In the genomic region with DNA sequence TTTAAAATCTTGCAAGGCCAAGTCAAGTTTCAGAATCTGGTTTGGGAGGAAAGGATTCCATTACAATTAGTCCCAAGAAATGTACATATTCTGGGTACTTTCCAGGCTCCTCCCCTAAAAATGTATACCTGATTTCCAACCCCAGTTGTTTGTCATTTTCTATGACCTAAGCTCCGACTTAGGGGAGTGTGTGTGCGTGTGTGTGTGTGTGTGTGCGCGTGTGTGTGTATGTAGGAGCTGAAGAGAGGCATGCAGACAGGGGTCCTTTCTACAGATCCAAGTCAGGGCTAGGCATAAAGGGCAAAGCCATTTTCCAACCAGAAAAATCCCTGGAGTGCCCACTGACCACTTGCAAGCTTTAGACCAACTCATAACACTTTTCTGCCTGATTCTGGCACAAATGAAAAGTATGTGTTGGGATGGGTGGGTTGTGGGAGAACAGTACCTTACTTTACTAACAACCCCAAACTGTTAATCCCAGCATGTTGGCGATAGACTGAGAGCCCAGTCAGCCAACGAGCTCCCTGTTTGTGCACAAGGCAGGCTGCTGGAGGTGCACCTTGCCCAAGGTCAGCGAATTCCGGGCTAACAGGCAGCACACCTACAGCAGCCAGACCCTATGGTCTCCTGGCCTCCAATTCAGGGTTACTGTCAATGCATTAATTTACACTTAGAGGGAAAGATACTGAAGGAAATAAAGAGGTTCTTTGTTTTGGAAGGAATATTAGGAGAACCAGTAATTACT, we compare ENCODE assay signal across 13 cellular contexts. TPM values are rescaled to one million over a fixed set of nuclear protein-coding genes. Genes with fewer than 3 reads are reported as not detected.
A peak's percentile ranks its signal among the peaks of the same experiment; 100 is the strongest.
DNase-seq lines count a peak whose midpoint lies in the region; ATAC-seq, FAIRE-seq and TF ChIP-seq lines count a peak whose summit lies in the region.
"Had no signal": no experiment of that assay in that cellular context is flagged by ENCODE, and none has a peak within 500 bp of the region (broad histone marks: within the 10 kb centered on the region; RNA-seq: fewer than 3 reads in every experiment).

No MANE protein-coding gene starts in this region.

- no peaks in the 10 kb centered on the region for H3K27me3 ChIP-seq in right cardiac atrium (ENCODE audit: control insufficient read depth, insufficient read depth)
- no peaks in the 10 kb centered on the region for H3K27me3 ChIP-seq in muscle layer of duodenum (ENCODE audit: low read depth, low read length)
- H3K27me3 ChIP-seq in Peyer's patch = peaks cover 0 to 8% of the 10 kb centered on the region in 2 donors

- peaks cover 7% of the 10 kb centered on the region in 2 donors for H3K4me1 Mint-ChIP-seq in effector memory CD8-positive, alpha-beta T cell (ENCODE audit: low read depth in 2 of 2)

- no peaks in the 10 kb centered on the region for H3K36me3 Mint-ChIP-seq in effector memory CD8-positive, alpha-beta T cell (ENCODE audit: insufficient read depth)

- peaks cover 73 to 88% of the 10 kb centered on the region in 2 donors for H3K27me3 Mint-ChIP-seq in effector memory CD8-positive, alpha-beta T cell

- 60% methylated on average over 8 of the region's 8 CpGs for WGBS in right cardiac atrium

- intact Hi-C loops in right cardiac atrium (cut with DNase I) (loop anchor here (5.0 to 10.0 kb wide), 4 partner anchors 57 to 241 kb away; no protein-coding TSS in a partner anchor), cardiac septum (cut with DNase I) (loop anchor here (5.0 to 10.0 kb wide), 2 partner anchors 211 to 258 kb away; no protein-coding TSS in a partner anchor), posterior cingulate gyrus (cut with DNase I) (loop anchor here (5.0 to 10.0 kb wide), 2 partner anchors 207 to 261 kb away; no protein-coding TSS in a partner anchor)

- TF ChIP-seq CTCF in Peyer's patch (IDR thresholded peaks at IDR 0.05) = no peak

- H3K9me3 ChIP-seq in right cardiac atrium (ENCODE audit: control insufficient read depth, low read length) = no peaks in the 10 kb centered on the region
- no peaks in the 10 kb centered on the region for H3K9me3 ChIP-seq in muscle layer of duodenum (ENCODE audit: control insufficient read depth in 1 of 2, low read length in 2 of 2)
- no peaks in the 10 kb centered on the region for H3K9me3 ChIP-seq in Peyer's patch
- H3K9me3 ChIP-seq: BE2C had no signal

- H3K27ac ChIP-seq in right cardiac atrium (ENCODE audit: low read length) (peak overlapping the region; percentile 83), muscle layer of duodenum (ENCODE audit: low read length) (peak overlapping the region; percentile 52), Peyer's patch (no peak overlapping the region)

- peak overlapping the region; percentile 42 to 64 for H3K4me3 Mint-ChIP-seq in effector memory CD8-positive, alpha-beta T cell

- H3K4me1 ChIP-seq in right cardiac atrium (ENCODE audit: control insufficient read depth, insufficient read depth, low read length) (peaks cover 4% of the 10 kb centered on the region), muscle layer of duodenum (ENCODE audit: control insufficient read depth in 1 of 2, insufficient read depth in 2 of 2, low read length in 2 of 2) (peaks cover 0 to 21% of the 10 kb centered on the region in 2 donors), Peyer's patch (peaks cover 0 to 9% (median 5%) of the 10 kb centered on the region in 4 donors)
- H3K4me1 ChIP-seq: BE2C had no signal

- H3K9me3 Mint-ChIP-seq in effector memory CD8-positive, alpha-beta T cell = no peaks in the 10 kb centered on the region

- TF ChIP-seq POLR2A in Peyer's patch (IDR thresholded peaks at IDR 0.05) = no peak

- DNase-seq in right cardiac atrium = no peak
- DNase-seq in cardiac septum (ENCODE audit: low spot score) = no peak
- no peak for DNase-seq in effector memory CD8-positive, alpha-beta T cell
- no peak for DNase-seq in Peyer's patch
- no peak for DNase-seq in frontal cortex (ENCODE audit: low spot score in 2 of 2)
- DNase-seq in posterior cingulate gyrus = no peak
- DNase-seq in NCI-H2029 treated with DMSO at 0.1 percent for 48 hours (lab: John Stamatoyannopoulos, UW) = no peak
- DNase-seq: IMR-90, NCI-H187 had no signal

- H3K36me3 ChIP-seq in muscle layer of duodenum (ENCODE audit: control insufficient read depth in 1 of 2, insufficient read depth in 2 of 2, low read length in 2 of 2) (no peaks in the 10 kb centered on the region), Peyer's patch (no peaks in the 10 kb centered on the region)
- H3K36me3 ChIP-seq: BE2C had no signal

- no peak overlapping the region for H3K27ac Mint-ChIP-seq in effector memory CD8-positive, alpha-beta T cell

- peak overlapping the region; percentile 89 for H3K4me3 ChIP-seq in right cardiac atrium (ENCODE audit: low read length)
- peak overlapping the region; percentile 65 to 69 for H3K4me3 ChIP-seq in muscle layer of duodenum (ENCODE audit: low read depth in 1 of 2, low read length in 2 of 2)
- H3K4me3 ChIP-seq in Peyer's patch = no peak overlapping the region

- ATAC-seq in right cardiac atrium = no peak
- ATAC-seq in effector memory CD8-positive, alpha-beta T cell (replicated peaks) = no peak

- FAIRE-seq in frontal cortex (lab: Jason Lieb, UNC) = no peak
- FAIRE-seq: G401.6 had no signal

RNA-seq across cellular contexts. Expression of a gene that starts 1.7 kb away (rescaled TPM):
- total RNA-seq in right cardiac atrium = 10 to 100 TPM; 13.4 to 23.7 (median 18.1) TPM
- polyA plus RNA-seq in right cardiac atrium = 6.7 TPM
- 3.4 TPM for total RNA-seq in cardiac septum
- 1 to 10 TPM in 1 of 4 donors, under 1 TPM in 3; 0.35 to 2.5 (median 0.88) TPM for total RNA-seq in Peyer's patch
- under 0.01 TPM for total RNA-seq in frontal cortex
- total RNA-seq: IMR-90, lung microvascular endothelial cell had no signal
- polyA plus RNA-seq: IMR-90 had no signal

Comparison
In these comparisons a context has a peak if more than half of its experiments do, and no peak if none do; other contexts are left out.
1. H3K27ac ChIP-seq: peak in right cardiac atrium (single experiment) and muscle layer of duodenum (single experiment); none in Peyer's patch (0 of 4).
2. H3K4me3 ChIP-seq: peak in right cardiac atrium (single experiment) and muscle layer of duodenum (2 of 2); none in Peyer's patch (0 of 4).